ENCODE assay signal across 8 cellular contexts in the genomic region with DNA sequence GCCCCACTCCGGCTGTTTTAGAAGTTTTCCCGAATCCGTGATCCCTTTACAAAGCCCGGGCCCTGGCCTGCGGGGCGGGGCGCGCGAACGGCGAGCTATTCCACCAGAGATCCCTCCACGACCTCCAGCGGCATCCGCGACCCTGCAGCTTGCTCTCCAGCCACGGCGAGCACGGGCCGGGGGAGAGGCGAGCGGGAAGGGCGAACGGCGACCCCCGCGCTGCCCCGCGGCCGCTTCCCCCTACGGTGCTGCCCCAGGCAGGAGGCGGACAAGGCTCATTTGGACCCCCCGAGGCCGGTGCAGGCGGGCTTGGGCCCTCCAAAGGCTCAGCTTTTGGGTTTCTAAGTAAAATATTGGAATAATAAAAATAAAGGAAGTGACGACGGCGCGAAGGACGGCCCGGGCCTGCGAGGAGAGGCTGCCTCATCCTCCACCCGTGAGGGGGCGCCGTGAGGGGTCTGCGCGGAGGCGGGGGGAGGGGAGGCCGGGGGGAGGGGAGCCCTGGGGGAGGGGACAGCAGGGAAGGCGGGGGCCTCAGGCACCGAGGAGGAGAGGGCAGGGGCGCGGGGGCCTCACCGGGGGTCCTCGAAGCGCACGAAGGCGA. TPM values are rescaled to one million over a fixed set of nuclear protein-coding genes. Genes with fewer than 3 reads are reported as not detected.
A peak's percentile ranks its signal among the peaks of the same experiment; 100 is the strongest.
DNase-seq lines count a peak whose midpoint lies in the region; ATAC-seq and TF ChIP-seq lines count a peak whose summit lies in the region.

No MANE protein-coding gene starts in this region.

- H3K79me2 ChIP-seq in SK-N-SH (ENCODE audit: insufficient read depth) = peaks cover 83% of the 10 kb centered on the region
- H3K79me2 ChIP-seq in mammary epithelial cell (ENCODE audit: insufficient read depth, low read length) = peaks cover 93% of the 10 kb centered on the region

- in situ Hi-C loops in mammary epithelial cell (cut with MboI; ENCODE audit: low sequenced_read_pairs in 2 of 2) = no loop called here
- in situ Hi-C loops in G401 (cut with HindIII; ENCODE audit: low sequenced_read_pairs) = no loop called here

- peak; percentile 31 for ATAC-seq in HG02938 (IDR thresholded peaks at IDR 0.05; ENCODE audit: unreplicated experiment)

- H4K20me1 ChIP-seq in SK-N-SH (ENCODE audit: insufficient read depth) = peaks cover 46% of the 10 kb centered on the region
- H4K20me1 ChIP-seq in mammary epithelial cell (ENCODE audit: insufficient read depth, low read length) = no peaks in the 10 kb centered on the region

- H3K4me1 ChIP-seq in SK-N-SH (ENCODE audit: control insufficient read depth in 1 of 2, insufficient read depth in 2 of 2, low read depth in 1 of 2, low read length in 1 of 2) (peaks cover 0 to 8% of the 10 kb centered on the region in 2 experiments; a peak in 1 of 4 replicates), mammary epithelial cell (ENCODE audit: insufficient read depth, low read length) (peaks cover 10% of the 10 kb centered on the region)

- H2AFZ ChIP-seq in SK-N-SH (ENCODE audit: low read depth) (no peak overlapping the region; the same call in 1 of the 2 replicates), mammary epithelial cell (ENCODE audit: low read depth, low read length) (peak overlapping the region; percentile 89)

- intact Hi-C loops in mammary epithelial cell (cut with micrococcal nuclease) = loop anchor here (1.0 to 2.0 kb wide), 2 partner anchors 27 to 70 kb away; a partner anchor contains a TSS

- H3K9me2 ChIP-seq in SK-N-SH = no peaks in the 10 kb centered on the region

- dilution Hi-C loops in mammary epithelial cell (cut with HindIII; ENCODE audit: low sequenced_read_pairs) = no loop called here

- no peak for TF ChIP-seq EP300 in SK-N-SH (IDR thresholded peaks at IDR 0.05; ENCODE audit: borderline replicate concordance in 1 of 2, low read depth in 1 of 2, low read length in 1 of 2)

- H3K4me2 ChIP-seq in SK-N-SH (peak overlapping the region; percentile 94), mammary epithelial cell (ENCODE audit: insufficient read depth, low read depth, low read length) (peak overlapping the region; percentile 88)

- H3K9ac ChIP-seq in SK-N-SH (peak overlapping the region; percentile 87), mammary epithelial cell (ENCODE audit: insufficient read depth, low read length) (peak overlapping the region; percentile 76)

- peaks cover 19 to 24% of the 10 kb centered on the region in 2 experiments for H3K36me3 ChIP-seq in SK-N-SH (replicated peaks in 1 of 2; ENCODE audit: control insufficient read depth in 1 of 2, insufficient read depth in 2 of 2, low read length in 1 of 2)
- H3K36me3 ChIP-seq in mammary epithelial cell (ENCODE audit: insufficient read depth, low read length) = peaks cover 19% of the 10 kb centered on the region

- H3K27me3 ChIP-seq in SK-N-SH (ENCODE audit: insufficient read depth) (no peaks in the 10 kb centered on the region), mammary epithelial cell (ENCODE audit: insufficient read depth, low read length) (no peaks in the 10 kb centered on the region)

- H3K27ac ChIP-seq in SK-N-SH (ENCODE audit: low read depth in 2 of 2, low read length in 1 of 2) = peak overlapping the region; percentile 79 to 93
- peak overlapping the region; percentile 64 for H3K27ac ChIP-seq in mammary epithelial cell (ENCODE audit: insufficient read depth, low read depth, low read length)

- H3K4me3 ChIP-seq in SK-N-SH (ENCODE audit: low read depth in 2 of 2, low read length in 1 of 2) (peak overlapping the region; percentile 78 to 88), mammary epithelial cell (replicated peaks in 1 of 3; ENCODE audit: insufficient read depth in 1 of 3, low read depth in 2 of 3, low read length in 3 of 3) (peak overlapping the region; percentile 79 to 92 (median 79))

- CTCF ChIA-PET in SK-N-SH (lab: Yijun Ruan, JAX) (interaction anchor here (0.6 to 5.3 kb wide), 23 partner anchors 11 to 177 kb away, joined by 3 to 52 read pairs (median 4); a partner anchor contains a TSS), mammary epithelial cell (lab: Charles Lee; ENCODE audit: low non-redundant PET) (interaction anchor here (0.7 kb wide), 1 partner anchor 1523 kb away, joined by 4 read pairs; no protein-coding TSS in a partner anchor)

- no peak for TF ChIP-seq RAD21 in SK-N-SH (IDR thresholded peaks at IDR 0.05; ENCODE audit: low read length)

- H3F3A ChIP-seq in SK-N-SH (replicated peaks; ENCODE audit: insufficient read depth) = peaks cover 16% of the 10 kb centered on the region

- 2% methylated on average over 43 of the region's 57 CpGs for WGBS in SK-N-SH (ENCODE audit: low lambda C conversion rate)
- 0% methylated on average over 13 of the region's 57 CpGs for WGBS in mammary epithelial cell (ENCODE audit: low coverage, missing lambda C conversion rate)

- TF ChIP-seq CTCF in SK-N-SH (IDR thresholded peaks at IDR 0.05) (no peak; the same call in 1 of the 2 replicates), mammary epithelial cell (conservative IDR thresholded peaks at IDR 0.05 in 1 of 2, IDR thresholded peaks at IDR 0.05 in 1 of 2; ENCODE audit: extremely low read depth in 1 of 2, insufficient read depth in 1 of 2, low read depth in 1 of 2, low read length in 2 of 2) (no peak)

- no peaks in the 10 kb centered on the region for H3K9me3 ChIP-seq in SK-N-SH
- H3K9me3 ChIP-seq in mammary epithelial cell (replicated peaks; ENCODE audit: insufficient read depth, low read length) = no peaks in the 10 kb centered on the region

- peak in 3 of 4 experiments; percentile 47 to 58 (median 49) for DNase-seq in activated CD4-positive, CD25-positive, alpha-beta regulatory T cell (lab: John Stamatoyannopoulos, UW)
- DNase-seq in activated CD4-positive, CD25-positive, alpha-beta regulatory T cell treated with anti-CD3 and anti-CD28 coated beads, Interleukin-2, amount 50 U/mL, for 72 hours = no peak
- DNase-seq in SK-N-SH = peak; percentile 94
- no peak for DNase-seq in mammary epithelial cell
- DNase-seq in kidney tubule cell (ENCODE audit: low spot score) = peak; percentile 26
- peak; percentile 54 for DNase-seq in stimulated activated CD4-positive, alpha-beta T cell treated with anti-CD3 and anti-CD28 coated beads, Interleukin-4, amount 100 ng/mL, for 24 hours
- DNase-seq in G401 (ENCODE audit: low spot score) = no peak

- POLR2A ChIA-PET in SK-N-SH (lab: Yijun Ruan, JAX) = interaction anchor here (0.6 to 1.9 kb wide), 6 partner anchors 10 to 173 kb away, joined by 3 to 12 read pairs (median 4); a partner anchor contains a TSS

- no TSS peak for BruUV-seq in mammary epithelial cell (replicated peaks; lab: Mats Ljungman, UMichigan)

TF ChIP-seq in SK-N-SH, 30 proteins besides CTCF, POLR2A, EP300 and RAD21:
- 0 out of 2 replicates have a peak, but pooled peaks have one; percentile 30 for TF ChIP-seq GABPA (IDR thresholded peaks at IDR 0.05; ENCODE audit: low read depth)
- TF ChIP-seq, protein P1, sequence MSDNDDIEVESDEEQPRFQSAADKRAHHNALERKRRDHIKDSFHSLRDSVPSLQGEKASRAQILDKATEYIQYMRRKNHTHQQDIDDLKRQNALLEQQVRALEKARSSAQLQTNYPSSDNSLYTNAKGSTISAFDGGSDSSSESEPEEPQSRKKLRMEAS (IDR thresholded peaks at IDR 0.05; ENCODE audit: low read depth) = 0 out of 2 replicates have a peak, but pooled peaks have one; percentile 9
- TF ChIP-seq SIN3A (IDR thresholded peaks at IDR 0.05; ENCODE audit: borderline replicate concordance, low read depth, low read length) = 0 out of 2 replicates have a peak, but pooled peaks have one; percentile 5
- TF ChIP-seq CHD2 (IDR thresholded peaks at IDR 0.05; ENCODE audit: low read length, partially characterized antibody) = peak; percentile 70
- no peak for TF ChIP-seq MEF2A (IDR thresholded peaks at IDR 0.05; ENCODE audit: borderline replicate concordance, low read depth)
- TF ChIP-seq FOXJ3 (CRISPR knock-in tag; IDR thresholded peaks at IDR 0.05) = no peak
- 0 out of 2 replicates have a peak, but pooled peaks have one; percentile 29 for TF ChIP-seq FOXM1 (IDR thresholded peaks at IDR 0.05; ENCODE audit: low read depth)

RNA-seq across cellular contexts. Expression of a gene that starts 0.6 kb away (rescaled TPM):
- polyA plus RNA-seq in SK-N-SH (2012; rRNA removed) (164 and 210 TPM in 2 replicates), mammary epithelial cell (143 TPM)
- polyA plus RNA-seq in SK-N-SH (2012; cell fraction: cytosol; rRNA removed) = 208 and 246 TPM in 2 replicates
- 124 and 180 TPM in 2 replicates for polyA plus RNA-seq in SK-N-SH (2012; cell fraction: nucleus; rRNA removed)
- 100 to 1,000 TPM in 1 of 2 donors, 10 to 100 TPM in 1; 84.7 to 205 TPM for total RNA-seq in mammary epithelial cell
- polyA minus RNA-seq in mammary epithelial cell = 72.0 TPM
- 338 and 491 TPM in 2 replicates for total RNA-seq in G401 (2014; rRNA removed; shearing (Covaris generic))

RNA-seq across cellular contexts. Expression of a gene that starts 22.7 kb away (rescaled TPM):
- polyA plus RNA-seq in SK-N-SH (2012; rRNA removed) (10.6 and 12.4 TPM in 2 replicates), mammary epithelial cell (13.2 TPM)
- polyA plus RNA-seq in SK-N-SH (2012; cell fraction: cytosol; rRNA removed) = 10.9 and 11.4 TPM in 2 replicates
- polyA plus RNA-seq in SK-N-SH (2012; cell fraction: nucleus; rRNA removed) = 19.5 and 24.8 TPM in 2 replicates
- total RNA-seq in mammary epithelial cell = 10 to 100 TPM; 19.5 to 32.9 TPM
- polyA minus RNA-seq in mammary epithelial cell = 32.4 TPM
- 34.3 and 42.3 TPM in 2 replicates for total RNA-seq in G401 (2014; rRNA removed; shearing (Covaris generic))

RNA-seq across cellular contexts. Expression of a gene that starts 22.8 kb away (rescaled TPM):
- polyA plus RNA-seq in SK-N-SH (2012; rRNA removed) (34.1 and 48.2 TPM in 2 replicates), mammary epithelial cell (42.7 TPM)
- 61.6 and 81.5 TPM in 2 replicates for polyA plus RNA-seq in SK-N-SH (2012; cell fraction: cytosol; rRNA removed)
- 7.6 and 15.6 TPM in 2 replicates for polyA plus RNA-seq in SK-N-SH (2012; cell fraction: nucleus; rRNA removed)
- 10 to 100 TPM; 27.8 to 41.6 TPM for total RNA-seq in mammary epithelial cell
- polyA minus RNA-seq in mammary epithelial cell = 24.9 TPM
- 90.3 and 118 TPM in 2 replicates for total RNA-seq in G401 (2014; rRNA removed; shearing (Covaris generic))

RNA-seq across cellular contexts. Expression of a gene that starts 27.0 kb away (rescaled TPM):
- polyA plus RNA-seq in SK-N-SH (2012; rRNA removed) (596 and 607 TPM in 2 replicates), mammary epithelial cell (723 TPM)
- 700 and 718 TPM in 2 replicates for polyA plus RNA-seq in SK-N-SH (2012; cell fraction: cytosol; rRNA removed)
- 172 and 211 TPM in 2 replicates for polyA plus RNA-seq in SK-N-SH (2012; cell fraction: nucleus; rRNA removed)
- 100 to 1,000 TPM; 210 to 390 TPM for total RNA-seq in mammary epithelial cell
- polyA minus RNA-seq in mammary epithelial cell = 177 TPM
- 541 and 568 TPM in 2 replicates for total RNA-seq in G401 (2014; rRNA removed; shearing (Covaris generic))

RNA-seq across cellular contexts. Expression of a gene that starts 31.0 kb away (rescaled TPM):
- polyA plus RNA-seq in SK-N-SH (2012; rRNA removed) (1,149 and 1,199 TPM in 2 replicates), mammary epithelial cell (907 TPM)
- polyA plus RNA-seq in SK-N-SH (2012; cell fraction: cytosol; rRNA removed) = 571 and 799 TPM in 2 replicates
- polyA plus RNA-seq in SK-N-SH (2012; cell fraction: nucleus; rRNA removed) = 370 and 664 TPM in 2 replicates
- 100 to 1,000 TPM; 306 to 422 TPM for total RNA-seq in mammary epithelial cell
- polyA minus RNA-seq in mammary epithelial cell = 152 TPM
- 487 and 568 TPM in 2 replicates for total RNA-seq in G401 (2014; rRNA removed; shearing (Covaris generic))

Comparison
In these comparisons a context has a peak if more than half of its experiments do, and no peak if none do; other contexts are left out.
1. DNase-seq: peak in activated CD4-positive, CD25-positive, alpha-beta regulatory T cell (3 of 4), SK-N-SH (single experiment), kidney tubule cell (single experiment) and stimulated activated CD4-positive, alpha-beta T cell treated with anti-CD3 and anti-CD28 coated beads, Interleukin-4, amount 100 ng/mL, for 24 hours (single experiment); none in activated CD4-positive, CD25-positive, alpha-beta regulatory T cell treated with anti-CD3 and anti-CD28 coated beads, Interleukin-2, amount 50 U/mL, for 72 hours (single experiment), mammary epithelial cell (single experiment) and G401 (single experiment).